In the genomic region with DNA sequence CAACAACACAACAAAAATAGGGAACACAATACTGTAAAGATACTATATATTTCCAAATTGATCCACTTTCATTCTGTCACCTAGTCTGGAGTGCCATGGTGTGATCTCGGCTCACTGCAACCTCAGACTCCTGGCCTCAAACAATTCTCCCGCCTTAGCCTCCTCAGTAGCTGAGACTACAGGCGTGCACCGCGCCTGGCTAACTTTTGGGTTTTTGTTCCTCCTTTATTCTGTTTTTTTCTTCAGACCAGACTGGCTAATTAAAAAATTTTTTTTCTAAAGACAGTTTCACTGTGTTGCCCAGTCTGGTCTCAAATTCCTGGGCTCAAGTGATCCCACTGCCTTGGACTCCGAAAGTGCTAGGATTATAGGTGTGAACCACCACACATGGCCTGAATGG, we compare ENCODE assay signal across 25 cellular contexts. TPM values are rescaled to one million over a fixed set of nuclear protein-coding genes. Genes with fewer than 3 reads are reported as not detected.
DNase-seq lines count a peak whose midpoint lies in the region; ATAC-seq, FAIRE-seq and TF ChIP-seq lines count a peak whose summit lies in the region.
"Had no signal": no experiment of that assay in that cellular context is flagged by ENCODE, and none has a peak within 500 bp of the region (broad histone marks: within the 10 kb centered on the region; RNA-seq: fewer than 3 reads in every experiment).

No MANE protein-coding gene starts in this region.

- TF ChIP-seq POLR2A in GM12878 (IDR thresholded peaks at IDR 0.05; ENCODE audit: low read depth, low read length) = no peak

- H3K36me3 ChIP-seq in OCI-LY7 (ENCODE audit: insufficient read depth, low read length) (no peaks in the 10 kb centered on the region), GM12878 (ENCODE audit: control insufficient read depth in 2 of 2, insufficient read depth in 2 of 2, low read length in 1 of 2) (no peaks in the 10 kb centered on the region)
- H3K36me3 ChIP-seq: BLaER1 treated with 17β-estradiol and CSF1 and Interleukin-3, amounts not matched to agents 10 nM and 100 nM had no signal

- peak overlapping the region in 1 of 8 donors; percentile 29 for H3K4me3 Mint-ChIP-seq in naive B cell
- no peak overlapping the region for H3K4me3 Mint-ChIP-seq in activated T-cell treated with anti-CD3 and anti-CD28 coated beads, Interleukin-2, amount 50 U/mL, for 72 hours
- H3K4me3 Mint-ChIP-seq: B cell; CD4-positive, alpha-beta T cell; CD8-positive, alpha-beta T cell had no signal

- in situ Hi-C loops in GM12878 (cut with MboI) = no loop called here

- H3K79me2 ChIP-seq in OCI-LY7 (ENCODE audit: insufficient read depth, low read depth, low read length) (no peaks in the 10 kb centered on the region), GM12878 (ENCODE audit: control insufficient read depth, insufficient read depth, low read length) (peaks cover 14% of the 10 kb centered on the region)

- H4K20me1 ChIP-seq in OCI-LY7 (ENCODE audit: insufficient read depth, low read length) (no peaks in the 10 kb centered on the region), GM12878 (ENCODE audit: control insufficient read depth, insufficient read depth) (no peaks in the 10 kb centered on the region)
- H4K20me1 ChIP-seq: BLaER1 treated with 17β-estradiol and CSF1 and Interleukin-3, amounts not matched to agents 10 nM and 100 nM had no signal

- H2AFZ ChIP-seq in OCI-LY7 (ENCODE audit: low read length) (no peak overlapping the region; the same call in 1 of the 2 replicates), GM12878 (ENCODE audit: control insufficient read depth, low read depth, low read length) (no peak overlapping the region)

- WGBS in GM12878 (ENCODE audit: insufficient coverage, insufficient replicate concordance, low lambda C conversion rate, missing lambda C conversion rate) = 84% methylated on average over 6 of the region's 6 CpGs

- H3K27me3 ChIP-seq in GM12878 (replicated peaks in 1 of 2; ENCODE audit: control insufficient read depth in 2 of 2, insufficient read depth in 2 of 2, low read length in 1 of 2) = no peaks in the 10 kb centered on the region
- H3K27me3 ChIP-seq: BLaER1 treated with 17β-estradiol and CSF1 and Interleukin-3, amounts not matched to agents 10 nM and 100 nM had no signal

- RAD21 ChIA-PET in GM12878 (lab: Charles Lee; ENCODE audit: unreplicated experiment) = interaction anchor here (0.8 to 11.8 kb wide), 7 partner anchors 10 to 101 kb away, joined by 3 to 203 read pairs (median 5); no protein-coding TSS in a partner anchor

- H3K9me3 ChIP-seq in OCI-LY7 (ENCODE audit: low read length) (no peaks in the 10 kb centered on the region), GM12878 (replicated peaks; ENCODE audit: control insufficient read depth, insufficient read depth, low read length) (no peaks in the 10 kb centered on the region)
- H3K9me3 ChIP-seq: A549, Caco-2 had no signal

- DNase-seq in MV-4-11 (lab: John Stamatoyannopoulos, UW) (peak; percentile 17), OCI-LY7 (ENCODE audit: low spot score) (peak; percentile 21), GM12878 (ENCODE audit: low read depth, low spot score) (no peak), naive B cell (peak; percentile 29), NCI-H146 treated with DMSO at 0.1 percent for 48 hours (lab: John Stamatoyannopoulos, UW; ENCODE audit: unreplicated experiment) (no peak), NCI-H1105 (lab: John Stamatoyannopoulos, UW) (no peak), cerebellar nuclear complex (lab: John Stamatoyannopoulos, UW) (no peak)
- no peak for DNase-seq in activated T-cell treated with anti-CD3 and anti-CD28 coated beads, Interleukin-2, amount 50 U/mL, for 72 hours
- DNase-seq: AML-193; Caco-2; Calu3; CD4-positive, alpha-beta T cell; CD8-positive, alpha-beta T cell; DMS79 treated with DMSO at 0.1 percent for 48 hours; GF-D8 had no signal

- FAIRE-seq in GM12878 (lab: Jason Lieb, UNC) = no peak
- FAIRE-seq: A549, D721Med, G401.6, GM12892, GM18507 had no signal

- H3K9ac ChIP-seq in GM12878 (ENCODE audit: control insufficient read depth, insufficient read depth, low read length) = no peak overlapping the region
- H3K9ac ChIP-seq: BLaER1 treated with 17β-estradiol and CSF1 and Interleukin-3, amounts not matched to agents 10 nM and 100 nM had no signal

- CTCF ChIA-PET in OCI-LY7 (lab: Charles Lee; ENCODE audit: unreplicated experiment) = no interaction called here
- CTCF ChIA-PET in GM12878 (lab: Yijun Ruan, JAX) = interaction anchor here (0.6 to 17.4 kb wide), 9 partner anchors 8 to 624 kb away, joined by 3 to 251 read pairs (median 4); no protein-coding TSS in a partner anchor

- TF ChIP-seq EP300 in GM12878 (IDR thresholded peaks at IDR 0.05; ENCODE audit: borderline replicate concordance in 1 of 2, control insufficient read depth in 1 of 2, low read depth in 2 of 2, low read length in 2 of 2) = no peak

- TF ChIP-seq CTCF in OCI-LY7 (conservative IDR thresholded peaks at IDR 0.05; ENCODE audit: low read length) = no peak
- no peak for TF ChIP-seq CTCF in GM12878 (IDR thresholded peaks at IDR 0.05 in 2 of 3, conservative IDR thresholded peaks at IDR 0.05 in 1 of 3; ENCODE audit: control insufficient read depth in 2 of 3, extremely low read depth in 1 of 3, insufficient read depth in 1 of 3, low read depth in 3 of 3, low read length in 3 of 3)

- ATAC-seq in GM12878 (no peak), naive B cell (ENCODE audit: low read depth in 2 of 2) (peak; percentile 43 to 45)
- no peak for ATAC-seq in activated T-cell treated with anti-CD3 and anti-CD28 coated beads, Interleukin-2, amount 50 U/mL, for 72 hours (replicated peaks in 1 of 2)
- ATAC-seq: A549; CD8-positive, alpha-beta T cell had no signal

- H3K4me3 ChIP-seq in OCI-LY7 (ENCODE audit: low read depth, low read length, poor library complexity, severe bottlenecking) (no peak overlapping the region), GM12878 (no peak overlapping the region)
- H3K4me3 ChIP-seq: A549; BLaER1 treated with 17β-estradiol and CSF1 and Interleukin-3, amounts not matched to agents 10 nM and 100 nM had no signal

- H3K9me2 ChIP-seq in OCI-LY7 (ENCODE audit: insufficient read depth, low read length) = no peaks in the 10 kb centered on the region

- H3K27ac ChIP-seq in OCI-LY7 (ENCODE audit: low read depth, low read length, poor library complexity, severe bottlenecking) (no peak overlapping the region), GM12878 (ENCODE audit: control insufficient read depth, insufficient read depth) (peak overlapping the region; percentile 32)
- H3K27ac ChIP-seq: 22Rv1; BLaER1 treated with 17β-estradiol and CSF1 and Interleukin-3, amounts not matched to agents 10 nM and 100 nM; C4-2B had no signal

- H3K4me2 ChIP-seq in OCI-LY7 (ENCODE audit: low read length) = no peak overlapping the region
- 0 out of 2 replicates have a peak overlapping the region, but pooled peaks have one; percentile 14 for H3K4me2 ChIP-seq in GM12878 (ENCODE audit: control insufficient read depth, insufficient read depth)
- H3K4me2 ChIP-seq: A549; BLaER1 treated with 17β-estradiol and CSF1 and Interleukin-3, amounts not matched to agents 10 nM and 100 nM had no signal

- SMC1A ChIA-PET in GM12878 (lab: Charles Lee; ENCODE audit: uncharacterized antibody, unreplicated experiment) = interaction anchor here (0.8 to 12.5 kb wide), 7 partner anchors 7 to 101 kb away, joined by 3 to 179 read pairs (median 31); no protein-coding TSS in a partner anchor

- H3K27ac Mint-ChIP-seq in naive B cell = no peak overlapping the region
- H3K27ac Mint-ChIP-seq in activated T-cell treated with anti-CD3 and anti-CD28 coated beads, Interleukin-2, amount 50 U/mL, for 72 hours = no peak overlapping the region
- H3K27ac Mint-ChIP-seq: B cell; CD4-positive, alpha-beta T cell; CD8-positive, alpha-beta T cell had no signal

- H3K9me3 Mint-ChIP-seq in naive B cell = no peaks in the 10 kb centered on the region
- H3K9me3 Mint-ChIP-seq in activated T-cell treated with anti-CD3 and anti-CD28 coated beads, Interleukin-2, amount 50 U/mL, for 72 hours = no peaks in the 10 kb centered on the region
- H3K9me3 Mint-ChIP-seq: CD4-positive, alpha-beta T cell; CD8-positive, alpha-beta T cell had no signal

- TF ChIP-seq RAD21 in GM12878 (IDR thresholded peaks at IDR 0.05; ENCODE audit: insufficient read depth, low read depth, low read length) = no peak

- no peaks in the 10 kb centered on the region for H3K36me3 Mint-ChIP-seq in naive B cell
- H3K36me3 Mint-ChIP-seq in activated T-cell treated with anti-CD3 and anti-CD28 coated beads, Interleukin-2, amount 50 U/mL, for 72 hours (ENCODE audit: insufficient read depth in 2 of 2) = no peaks in the 10 kb centered on the region
- H3K36me3 Mint-ChIP-seq: CD8-positive, alpha-beta T cell had no signal

- intact Hi-C loops in OCI-LY7 (cut with micrococcal nuclease; ENCODE audit: unreplicated experiment) = no loop called here
- intact Hi-C loops in GM12878 (cut with micrococcal nuclease; ENCODE audit: unreplicated experiment) = loop anchor here (10.0 kb wide), 1 partner anchor 372 kb away; a partner anchor contains a TSS

- H3K4me1 Mint-ChIP-seq in naive B cell = peaks cover 30 to 55% (median 37%) of the 10 kb centered on the region in 3 donors
- no peaks in the 10 kb centered on the region for H3K4me1 Mint-ChIP-seq in activated T-cell treated with anti-CD3 and anti-CD28 coated beads, Interleukin-2, amount 50 U/mL, for 72 hours (ENCODE audit: low read depth)

- BruUV-seq in OCI-LY7 (replicated peaks; lab: Mats Ljungman, UMichigan) = no TSS peak
- no TSS peak for BruUV-seq in GM12878 (replicated peaks; lab: Mats Ljungman, UMichigan)

- POLR2A ChIA-PET in OCI-LY7 (lab: Charles Lee) = interaction anchor here (1.3 kb wide), 1 partner anchor 10 kb away, joined by 4 read pairs; no protein-coding TSS in a partner anchor
- POLR2A ChIA-PET in GM12878 (lab: Charles Lee) = interaction anchor here (0.8 to 8.9 kb wide), 7 partner anchors 13 to 101 kb away, joined by 3 to 86 read pairs (median 4); no protein-coding TSS in a partner anchor

- H3K27me3 Mint-ChIP-seq in naive B cell = peaks cover 20 to 30% (median 26%) of the 10 kb centered on the region in 3 donors
- peaks cover 24% of the 10 kb centered on the region for H3K27me3 Mint-ChIP-seq in activated T-cell treated with anti-CD3 and anti-CD28 coated beads, Interleukin-2, amount 50 U/mL, for 72 hours (ENCODE audit: low read depth)

- H3K4me1 ChIP-seq in OCI-LY7 (ENCODE audit: insufficient read depth, low read length, poor library complexity, severe bottlenecking) = peaks cover 44% of the 10 kb centered on the region
- H3K4me1 ChIP-seq in GM12878 (ENCODE audit: control insufficient read depth, insufficient read depth, low read length) = peaks cover 58% of the 10 kb centered on the region

RNA-seq across cellular contexts. Expression of a gene that starts 5.3 kb away (rescaled TPM):
- total RNA-seq in OCI-LY7 (2014; rRNA removed; shearing (Covaris generic)) = not detected in 2 replicates
- total RNA-seq in OCI-LY7 (2022) (not detected in 2 replicates), GM12878 (2014; rRNA removed) (8.2 TPM in 2 replicates), GM12878 (2014; rRNA removed; fragmentation: Illumina TruSeq; extraction: Trizol) (4.5 and 5.2 TPM in 2 replicates), GM12878 (2021) (6.9 and 7.3 TPM in 2 replicates)
- total RNA-seq in GM12878 (2013; cell fraction: nucleolus; rRNA removed) = 1.1 and 1.2 TPM in 2 replicates
- polyA plus RNA-seq in GM12878 (2011; ENCODE audit: low read depth) = 4.0 TPM
- polyA plus RNA-seq in GM12878 (2011; rRNA removed) (0.90 and 1.1 TPM in 2 replicates), GM12878 (2014; fragmentation: Illumina TruSeq; extraction: Trizol) (3.9 and 4.8 TPM in 2 replicates), GM12878 (2014; fragmentation: Nextera tagmentation; extraction: Ambion mirVana) (1 to 10 TPM in 1 of 2 experiments, under 1 TPM in 1; 0.64 to 2.6 TPM), GM12878 (2014; rRNA removed) (8.3 and 9.9 TPM in 2 replicates), GM12878 (2016; fragmentation: Nextera tagmentation; extraction: Ambion mirVana) (1 to 10 TPM; 8.0 to 9.1 TPM), naive B cell (ENCODE audit: low read depth in 6 of 6) (under 1 TPM in 1 of 6 donors, not detected in 5; 0.31 TPM)
- polyA plus RNA-seq in GM12878 (2011; cell fraction: cytosol; rRNA removed) = 0.72 and 0.78 TPM in 2 replicates
- polyA plus RNA-seq in GM12878 (2011; cell fraction: nucleus; rRNA removed) = 0.48 and 0.52 TPM in 2 replicates
- polyA plus RNA-seq in GM12878 (2012) = 5.8 and 8.6 TPM in 2 replicates
- polyA minus RNA-seq in GM12878 (2011; rRNA and poly(A)+ RNA removed) = 0.29 and 0.77 TPM in 2 replicates
- not detected in 2 replicates for polyA minus RNA-seq in GM12878 (2011; cell fraction: cytosol; rRNA and poly(A)+ RNA removed)
- polyA minus RNA-seq in GM12878 (2011; cell fraction: nucleus; rRNA and poly(A)+ RNA removed) = 0.77 and 1.2 TPM in 2 replicates
- total RNA-seq in activated T-cell treated with anti-CD3 and anti-CD28 coated beads, Interleukin-2, amount 50 U/mL, for 72 hours = under 1 TPM in 1 of 2 donors, not detected in 1; 0.31 TPM
- total RNA-seq: A172, Calu3 had no signal

Comparison
In these comparisons a context has a peak if more than half of its experiments do, and no peak if none do; other contexts are left out.
1. DNase-seq: peak in MV-4-11 (single experiment), OCI-LY7 (single experiment) and naive B cell (single experiment); none in GM12878 (single experiment), activated T-cell treated with anti-CD3 and anti-CD28 coated beads, Interleukin-2, amount 50 U/mL, for 72 hours (0 of 2), NCI-H146 treated with DMSO at 0.1 percent for 48 hours (single experiment), NCI-H1105 (single experiment) and cerebellar nuclear complex (0 of 2).
2. ATAC-seq: peak in naive B cell (2 of 2); none in GM12878 (single experiment) and activated T-cell treated with anti-CD3 and anti-CD28 coated beads, Interleukin-2, amount 50 U/mL, for 72 hours (0 of 2).